Comparison of ENCODE assay signal across 13 cellular contexts in genomic region chr10:70119623-70120022, GRCh38.
"Had no signal": no experiment of that assay in that cellular context is flagged by ENCODE, and none has a peak within 500 bp of the region (broad histone marks: within the 10 kb centered on the region; RNA-seq: fewer than 3 reads in every experiment).

No MANE protein-coding gene starts in this region.

- ATAC-seq: effector memory CD8-positive, alpha-beta T cell; left colon; naive thymus-derived CD4-positive, alpha-beta T cell; sciatic nerve had no signal

- H3K4me3 ChIP-seq: hepatocyte, stomach had no signal

- H3K27me3 ChIP-seq: hepatocyte, stomach had no signal

- H3K9me3 ChIP-seq: stomach had no signal

- H3K4me1 ChIP-seq: stomach had no signal

- H3K27ac ChIP-seq: hepatocyte, stomach had no signal

- DNase-seq: effector memory CD8-positive, alpha-beta T cell; foreskin melanocyte; head of caudate nucleus; kidney; left colon; mesendoderm; naive thymus-derived CD4-positive, alpha-beta T cell; nephron progenitor cell; stimulated activated CD4-positive, alpha-beta T cell treated with anti-CD3 and anti-CD28 coated beads, Interleukin-12 subunit alpha, Interleukin-12 subunit beta, amount 100 ng/mL, for 4 hours; stimulated activated naive CD4-positive, alpha-beta T cell; stomach had no signal
